8 cellular contexts compared by ENCODE assay signal in the genomic region with DNA sequence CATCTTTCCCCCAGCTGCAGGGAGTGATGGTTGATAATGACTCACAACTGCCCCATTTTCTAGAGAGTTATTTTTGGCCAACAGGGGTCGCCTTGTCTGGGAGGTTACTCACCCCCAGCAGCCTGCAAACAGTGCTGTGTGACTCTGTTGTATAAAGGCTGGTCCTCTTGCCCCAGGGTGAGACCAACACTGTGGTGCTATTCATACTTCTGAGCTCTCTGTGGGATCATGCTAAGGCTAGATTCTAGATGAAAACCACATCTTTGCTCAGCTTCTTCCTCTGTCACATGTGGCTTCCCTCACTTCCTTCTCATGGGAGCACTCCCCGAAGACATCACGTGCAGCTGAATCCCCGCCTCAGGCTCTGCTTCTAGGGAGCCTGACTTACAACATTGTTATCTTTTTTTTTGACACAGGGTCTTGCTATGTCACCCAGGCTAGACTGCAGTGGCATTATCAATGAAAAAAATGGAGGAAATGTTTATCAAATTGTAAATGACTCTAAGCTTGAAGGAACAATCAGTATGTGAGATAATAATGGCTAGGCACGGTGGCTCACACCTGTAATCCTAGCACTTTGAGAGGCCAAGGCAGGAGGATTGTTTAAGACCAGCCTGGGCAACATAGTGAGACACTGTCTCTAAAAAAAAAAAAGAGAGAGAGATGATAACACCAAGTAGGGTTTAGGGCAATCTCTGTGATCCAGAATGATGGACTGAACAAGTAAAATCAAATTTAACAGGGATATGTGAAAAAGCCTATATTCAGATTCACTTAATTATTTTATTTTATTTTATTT. TPM values are rescaled to one million over a fixed set of nuclear protein-coding genes. Genes with fewer than 3 reads are reported as not detected.
DNase-seq lines count a peak whose midpoint lies in the region; ATAC-seq and TF ChIP-seq lines count a peak whose summit lies in the region.

No MANE protein-coding gene starts in this region.

- POLR2A ChIA-PET in naive thymus-derived CD4-positive, alpha-beta T cell (lab: Charles Lee) = interaction anchor here (0.5 to 1.1 kb wide), 6 partner anchors 20 to 89 kb away, joined by 3 to 6 read pairs (median 4); a partner anchor contains a TSS

- TF ChIP-seq CTCF in GM12864 (IDR thresholded peaks at IDR 0.05; ENCODE audit: low read depth, low read length, missing control alignments) = peak; percentile 68
- peak in 15 of 56 donors; percentile 6 to 37 (median 23) for TF ChIP-seq CTCF in dorsolateral prefrontal cortex (IDR thresholded peaks at IDR 0.05 in 54 of 56, conservative IDR thresholded peaks at IDR 0.05 in 2 of 56; ENCODE audit: low read depth in 1 of 56, partially characterized antibody in 56 of 56)
- no peak for TF ChIP-seq CTCF in thyroid gland (IDR thresholded peaks at IDR 0.05)

- DNase-seq in GM12864 (ENCODE audit: low read depth) (no peak), LHCN-M2 (ENCODE audit: low read depth) (peak; percentile 50), dorsolateral prefrontal cortex (peak in 4 of 10 donors; percentile 12 to 50 (median 34)), superior temporal gyrus (ENCODE audit: extremely low spot score) (peak; percentile 27), thyroid gland (no peak)
- DNase-seq in activated CD4-positive, alpha-beta T cell treated with anti-CD3 and anti-CD28 coated beads for 1 hour = peak; percentile 57
- peak; percentile 28 to 78 (median 62) for DNase-seq in naive thymus-derived CD4-positive, alpha-beta T cell

- H3K27ac ChIP-seq in dorsolateral prefrontal cortex (peak overlapping the region in 31 of 59 donors; percentile 6 to 69 (median 42)), thyroid gland (no peak overlapping the region)
- no peak overlapping the region for H3K27ac ChIP-seq in naive thymus-derived CD4-positive, alpha-beta T cell (ENCODE audit: low read depth, low read length)

- peaks cover 15 to 16% of the 10 kb centered on the region in 2 donors for H3K4me1 ChIP-seq in naive thymus-derived CD4-positive, alpha-beta T cell (ENCODE audit: control insufficient read depth in 2 of 2, insufficient read depth in 2 of 2, low read length in 2 of 2)
- H3K4me1 ChIP-seq in thyroid gland = no peaks in the 10 kb centered on the region

- CTCF ChIA-PET in naive thymus-derived CD4-positive, alpha-beta T cell (lab: Charles Lee) = interaction anchor here (0.5 to 2.5 kb wide), 6 partner anchors 9 to 295 kb away, joined by 3 to 42 read pairs (median 4); no protein-coding TSS in a partner anchor

- intact Hi-C loops in dorsolateral prefrontal cortex (cut with DNase I) (no loop called here), thyroid gland (cut with DNase I) (no loop called here)
- intact Hi-C loops in naive thymus-derived CD4-positive, alpha-beta T cell (cut with micrococcal nuclease) = loop anchor here (1.0 to 2.0 kb wide), 7 partner anchors 12 to 136 kb away; a partner anchor contains a TSS

- peaks cover 0 to 11% (median 0%) of the 10 kb centered on the region in 5 donors for H3K27me3 Mint-ChIP-seq in naive thymus-derived CD4-positive, alpha-beta T cell

- H3K27me3 ChIP-seq in dorsolateral prefrontal cortex = no peaks in the 10 kb centered on the region
- no peaks in the 10 kb centered on the region for H3K27me3 ChIP-seq in naive thymus-derived CD4-positive, alpha-beta T cell (ENCODE audit: control insufficient read depth in 2 of 2, insufficient read depth in 2 of 2, low read length in 2 of 2)
- H3K27me3 ChIP-seq in thyroid gland = no peaks in the 10 kb centered on the region

- peak overlapping the region; percentile 48 to 92 (median 84) for H3K27ac Mint-ChIP-seq in naive thymus-derived CD4-positive, alpha-beta T cell

- H3K4me3 Mint-ChIP-seq in naive thymus-derived CD4-positive, alpha-beta T cell = peak overlapping the region; percentile 26 to 73 (median 56)

- 49 to 62% methylated on average over 5 of the region's 5 CpGs for WGBS in thyroid gland, 2 donors

- peaks cover 0 to 10% (median 0%) of the 10 kb centered on the region in 11 donors for H3K9me3 Mint-ChIP-seq in naive thymus-derived CD4-positive, alpha-beta T cell

- no peak overlapping the region for H3K4me3 ChIP-seq in GM12864 (ENCODE audit: low read depth, low read length)
- H3K4me3 ChIP-seq in dorsolateral prefrontal cortex = no peak overlapping the region
- no peak overlapping the region for H3K4me3 ChIP-seq in naive thymus-derived CD4-positive, alpha-beta T cell (ENCODE audit: low read length)
- no peak overlapping the region for H3K4me3 ChIP-seq in thyroid gland (replicated peaks in 1 of 3)

- peaks cover 16 to 30% (median 24%) of the 10 kb centered on the region in 7 donors for H3K4me1 Mint-ChIP-seq in naive thymus-derived CD4-positive, alpha-beta T cell

- ATAC-seq in naive thymus-derived CD4-positive, alpha-beta T cell = peak; percentile 98
- no peak for ATAC-seq in HG02798 (IDR thresholded peaks at IDR 0.05; ENCODE audit: poor library complexity, unreplicated experiment)

- H3K9me3 ChIP-seq in naive thymus-derived CD4-positive, alpha-beta T cell (ENCODE audit: control insufficient read depth in 2 of 3, low read length in 3 of 3) = no peaks in the 10 kb centered on the region
- no peaks in the 10 kb centered on the region for H3K9me3 ChIP-seq in thyroid gland

- no peaks in the 10 kb centered on the region for H3K36me3 ChIP-seq in naive thymus-derived CD4-positive, alpha-beta T cell (ENCODE audit: control insufficient read depth in 2 of 3, insufficient read depth in 3 of 3, low read length in 3 of 3)
- no peaks in the 10 kb centered on the region for H3K36me3 ChIP-seq in thyroid gland

- TF ChIP-seq POLR2A in thyroid gland (IDR thresholded peaks at IDR 0.05) = no peak

- H3K36me3 Mint-ChIP-seq in naive thymus-derived CD4-positive, alpha-beta T cell = peaks cover 0 to 21% (median 0%) of the 10 kb centered on the region in 5 donors

RNA-seq across cellular contexts. Expression of a gene that starts 55.7 kb away (rescaled TPM):
- 12.4 and 14.6 TPM in 2 replicates for total RNA-seq in LHCN-M2 (2014; rRNA removed)
- 6.3 TPM for polyA plus RNA-seq in LHCN-M2 (2012)
- total RNA-seq in dorsolateral prefrontal cortex = 100 to 1,000 TPM in 13 of 120 experiments, 10 to 100 TPM in 107; 55.9 to 110 (median 87.7) TPM
- total RNA-seq in naive thymus-derived CD4-positive, alpha-beta T cell = 10 to 100 TPM; 19.2 to 32.4 (median 29.6) TPM
- polyA plus RNA-seq in naive thymus-derived CD4-positive, alpha-beta T cell = 1 to 10 TPM; 7.6 to 8.1 TPM
- total RNA-seq in thyroid gland = 10 to 100 TPM; 36.3 to 67.1 (median 53.7) TPM

RNA-seq across cellular contexts. Expression of a gene that starts 55.9 kb away (rescaled TPM):
- total RNA-seq in LHCN-M2 (2014; rRNA removed) (111 and 137 TPM in 2 replicates), dorsolateral prefrontal cortex (100 to 1,000 TPM in 4 of 120 experiments, 10 to 100 TPM in 116; 56.1 to 113 (median 78.5) TPM), thyroid gland (100 to 1,000 TPM in 3 of 4 donors, 10 to 100 TPM in 1; 97.0 to 154 (median 142) TPM)
- polyA plus RNA-seq in LHCN-M2 (2012) = 100 TPM
- 10 to 100 TPM; 48.5 to 91.7 (median 75.5) TPM for total RNA-seq in naive thymus-derived CD4-positive, alpha-beta T cell
- polyA plus RNA-seq in naive thymus-derived CD4-positive, alpha-beta T cell = 100 to 1,000 TPM; 187 to 192 TPM

Comparison
In these comparisons a context has a peak if more than half of its experiments do, and no peak if none do; other contexts are left out.
1. DNase-seq: peak in LHCN-M2 (single experiment), activated CD4-positive, alpha-beta T cell treated with anti-CD3 and anti-CD28 coated beads for 1 hour (single experiment), naive thymus-derived CD4-positive, alpha-beta T cell (9 of 9) and superior temporal gyrus (single experiment); none in GM12864 (single experiment) and thyroid gland (0 of 2).
2. H3K27ac ChIP-seq: peak in dorsolateral prefrontal cortex (31 of 59); none in naive thymus-derived CD4-positive, alpha-beta T cell (single experiment) and thyroid gland (0 of 3).
3. intact Hi-C loops: an anchor here in naive thymus-derived CD4-positive, alpha-beta T cell (1.0 to 2.0 kb wide); none called in dorsolateral prefrontal cortex and thyroid gland.